In the genomic region with DNA sequence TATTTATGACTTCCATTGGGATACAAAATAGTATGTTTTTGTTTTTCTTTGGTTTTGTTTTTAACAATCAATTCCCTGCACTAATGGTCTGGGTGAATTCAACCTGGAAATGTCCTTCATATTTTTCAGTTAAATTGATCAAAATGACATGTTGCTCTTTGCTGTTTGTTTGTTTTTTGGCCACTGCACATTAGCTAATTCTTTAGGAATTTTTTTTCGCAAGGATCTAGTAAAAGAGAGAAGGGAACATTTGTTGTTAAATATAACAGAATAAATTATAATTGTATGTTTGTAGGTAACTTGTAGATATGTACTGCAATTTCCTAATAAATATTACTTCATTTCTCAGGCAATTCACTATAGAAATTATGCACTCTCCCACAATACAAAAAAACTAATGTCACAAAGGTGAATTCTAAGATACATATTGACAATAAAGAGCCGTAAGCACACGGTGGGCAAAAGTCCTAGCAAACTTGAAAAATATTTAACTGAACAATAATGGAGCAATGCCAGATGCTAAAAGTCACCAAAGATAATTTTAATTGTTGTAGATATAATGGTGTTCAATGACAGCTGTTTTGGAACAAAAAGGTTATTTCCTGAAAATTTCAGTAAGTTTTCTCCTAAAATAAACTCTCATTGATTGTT, we compare ENCODE assay signal across 2 cellular contexts.
TF ChIP-seq lines count a peak whose summit lies in the region.

No MANE protein-coding gene starts in this region.

TF ChIP-seq in A549, 52 proteins besides CTCF, POLR2A, EP300 and RAD21 (continued from another document):
- TF ChIP-seq, protein P1, sequence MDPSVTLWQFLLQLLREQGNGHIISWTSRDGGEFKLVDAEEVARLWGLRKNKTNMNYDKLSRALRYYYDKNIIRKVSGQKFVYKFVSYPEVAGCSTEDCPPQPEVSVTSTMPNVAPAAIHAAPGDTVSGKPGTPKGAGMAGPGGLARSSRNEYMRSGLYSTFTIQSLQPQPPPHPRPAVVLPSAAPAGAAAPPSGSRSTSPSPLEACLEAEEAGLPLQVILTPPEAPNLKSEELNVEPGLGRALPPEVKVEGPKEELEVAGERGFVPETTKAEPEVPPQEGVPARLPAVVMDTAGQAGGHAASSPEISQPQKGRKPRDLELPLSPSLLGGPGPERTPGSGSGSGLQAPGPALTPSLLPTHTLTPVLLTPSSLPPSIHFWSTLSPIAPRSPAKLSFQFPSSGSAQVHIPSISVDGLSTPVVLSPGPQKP (IDR thresholded peaks at IDR 0.05; ENCODE audit: low read depth, low read length) = no peak
- no peak for TF ChIP-seq CBX2 (IDR thresholded peaks at IDR 0.05; ENCODE audit: borderline replicate concordance, low read depth)
- no peak for TF ChIP-seq ZFP36 (IDR thresholded peaks at IDR 0.05; ENCODE audit: borderline replicate concordance, partially characterized antibody)
- TF ChIP-seq CBX8 (IDR thresholded peaks at IDR 0.05) = no peak
- no peak for TF ChIP-seq ZSCAN20 (CRISPR knock-in tag; IDR thresholded peaks at IDR 0.05)
- TF ChIP-seq CHD4 (IDR thresholded peaks at IDR 0.05; ENCODE audit: borderline replicate concordance) = no peak

TF ChIP-seq in HEK293, 187 proteins besides CTCF, POLR2A, EP300 and RAD21 (continued from another document):
- TF ChIP-seq ZNF692 (tag by site-specific recombination; IDR thresholded peaks at IDR 0.05) (no peak), ZBTB26 (tag by site-specific recombination; optimal IDR thresholded peaks at IDR 0.05) (no peak)
